In genomic region chrX:106905064-106905708, GRCh38 we compare ENCODE assay signal across 37 cellular contexts. TPM values are rescaled to one million over a fixed set of nuclear protein-coding genes. Genes with fewer than 3 reads are reported as not detected.
"Had no signal": no experiment of that assay in that cellular context is flagged by ENCODE, and none has a peak within 500 bp of the region (broad histone marks: within the 10 kb centered on the region; RNA-seq: fewer than 3 reads in every experiment).

No MANE protein-coding gene starts in this region.

- H3K27ac ChIP-seq: breast epithelium, heart right ventricle, left lung, neutrophil, suprapubic skin, tibial nerve had no signal

- H3K4me1 ChIP-seq: breast epithelium, heart right ventricle, left lung, suprapubic skin had no signal

- H3K9me3 ChIP-seq: breast epithelium, heart right ventricle, left lung, neutrophil, right lobe of liver, suprapubic skin, tibial nerve had no signal

- H3K36me3 ChIP-seq: breast epithelium, heart right ventricle, left lung, neutrophil, right lobe of liver, suprapubic skin, tibial nerve had no signal

- H3K27me3 ChIP-seq: left lung, neutrophil, right lobe of liver, suprapubic skin, tibial nerve had no signal

- H3K4me3 ChIP-seq: breast epithelium, heart right ventricle, left lung, right lobe of liver, suprapubic skin, tibial nerve had no signal

- DNase-seq: activated CD4-positive, alpha-beta memory T cell treated with anti-CD3 and anti-CD28 coated beads, Interleukin-2, amount 10 ng/mL, durations not matched to agents 7 days and 5 days; activated CD4-positive, alpha-beta T cell treated with anti-CD3 and anti-CD28 coated beads for 1 hour; activated CD4-positive, alpha-beta T cell treated with anti-CD3 and anti-CD28 coated beads, Interleukin-2, amount 10 ng/mL, durations not matched to agents 7 days and 5 days; activated CD8-positive, alpha-beta memory T cell treated with anti-CD3 and anti-CD28 coated beads, Interleukin-2, amount 50 U/mL, for 48 hours; activated gamma-delta T cell treated with Interleukin-2 at 50 U/mL for 16 hours; activated naive CD4-positive, alpha-beta T cell treated with anti-CD3 and anti-CD28 coated beads, Interleukin-2, amount 50 U/mL, for 16 hours; activated T-cell treated with anti-CD3 and anti-CD28 coated beads, Interleukin-2, amount 50 U/mL, for 4 hours; amygdala; central memory CD4-positive, alpha-beta T cell; endodermal cell; foreskin fibroblast; heart right ventricle; left lung; natural killer cell; right lobe of liver; small intestine; stimulated activated CD4-positive, alpha-beta T cell treated with anti-CD3 and anti-CD28 coated beads, Interleukin-1b, Interleukin-23, amount 100 ng/mL, for 48 hours; stimulated activated CD4-positive, alpha-beta T cell treated with anti-CD3 and anti-CD28 coated beads, Interleukin-4, amount 100 ng/mL, for 4 hours; stimulated activated CD8-positive, alpha-beta memory T cell treated with anti-CD3 and anti-CD28 coated beads, Interleukin-4, amount 100 ng/mL, for 48 hours; stimulated activated naive CD8-positive, alpha-beta T cell treated with anti-CD3 and anti-CD28 coated beads, Interleukin-15, amount 100 ng/mL, for 72 hours; T-helper 2 cell had no signal

- ATAC-seq: activated T-cell treated with anti-CD3 and anti-CD28 coated beads, Interleukin-2, amount 50 U/mL, for 4 hours; activated T-helper 17 cell treated with anti-CD3 and anti-CD28 coated beads, Interleukin-2, amount 50 U/mL, for 72 hours; esophagus mucosa; left lung; natural killer cell; right lobe of liver; stimulated activated memory B cell treated with anti-CD40 and anti-IgM and Interleukin-4, amounts not matched to agents 10 μg/mL and 1 μg/mL and 100 μg/mL, for 72 hours; stimulated activated naive CD8-positive, alpha-beta T cell treated with anti-CD3 and anti-CD28 coated beads, Interleukin-15, amount 100 ng/mL, for 72 hours; WTC11 had no signal

RNA-seq across cellular contexts. Expression of gene RIPPLY1, which starts 2.0 kb away (rescaled TPM):
- total RNA-seq: activated CD4-positive, alpha-beta memory T cell treated with anti-CD3 and anti-CD28 coated beads, Interleukin-2, amount 10 ng/mL, durations not matched to agents 7 days and 5 days; activated CD4-positive, alpha-beta T cell treated with anti-CD3 and anti-CD28 coated beads, Interleukin-2, amount 10 ng/mL, durations not matched to agents 7 days and 5 days; activated T-cell treated with anti-CD3 and anti-CD28 coated beads, Interleukin-2, amount 50 U/mL, for 4 hours; activated T-helper 17 cell treated with anti-CD3 and anti-CD28 coated beads, Interleukin-2, amount 50 U/mL, for 72 hours; endodermal cell; esophagus mucosa; glomerular endothelial cell; heart right ventricle; kidney epithelial cell; left lung; lung microvascular endothelial cell; mesothelial cell of epicardium; natural killer cell; osteocyte; renal cortical epithelial cell; suprapubic skin; tibial nerve; ureter; WTC11 had no signal

RNA-seq across cellular contexts. Expression of gene CLDN2, which starts 15.0 kb away (rescaled TPM):
- total RNA-seq: activated CD4-positive, alpha-beta memory T cell treated with anti-CD3 and anti-CD28 coated beads, Interleukin-2, amount 10 ng/mL, durations not matched to agents 7 days and 5 days; activated CD4-positive, alpha-beta T cell treated with anti-CD3 and anti-CD28 coated beads, Interleukin-2, amount 10 ng/mL, durations not matched to agents 7 days and 5 days; activated T-cell treated with anti-CD3 and anti-CD28 coated beads, Interleukin-2, amount 50 U/mL, for 4 hours; activated T-helper 17 cell treated with anti-CD3 and anti-CD28 coated beads, Interleukin-2, amount 50 U/mL, for 72 hours; endodermal cell; esophagus mucosa; glomerular endothelial cell; heart right ventricle; lung microvascular endothelial cell; mesothelial cell of epicardium; natural killer cell; posterior vena cava; ureter had no signal
